Comparison of ENCODE assay signal across 23 cellular contexts in genomic region chr14:56159066-56159465, GRCh38.
"Had no signal": no experiment of that assay in that cellular context is flagged by ENCODE, and none has a peak within 500 bp of the region (broad histone marks: within the 10 kb centered on the region; RNA-seq: fewer than 3 reads in every experiment).

No MANE protein-coding gene starts in this region.

- H3K36me3 ChIP-seq: adrenal gland, breast epithelium, esophagus muscularis mucosa, heart left ventricle, ovary, prostate gland, right atrium auricular region, thyroid gland, upper lobe of right lung had no signal

- DNase-seq: activated B cell treated with CpG ODN at 0.5 μM for 24 hours; activated CD4-positive, alpha-beta T cell treated with anti-CD3 and anti-CD28 coated beads for 4 hours; activated CD8-positive, alpha-beta memory T cell treated with anti-CD3 and anti-CD28 coated beads, Interleukin-2, amount 10 ng/mL, durations not matched to agents 7 days and 5 days; activated CD8-positive, alpha-beta T cell treated with anti-CD3 and anti-CD28 coated beads for 36 hours; activated T-cell treated with anti-CD3 and anti-CD28 coated beads for 4 hours; adrenal gland; heart left ventricle; left ventricle myocardium superior; midbrain; ovary; stimulated activated CD4-positive, alpha-beta T cell treated with anti-CD3 and anti-CD28 coated beads, Interleukin-4, amount 100 ng/mL, for 24 hours; substantia nigra; T-helper 17 cell; thyroid gland; upper lobe of right lung had no signal

- H3K4me3 Mint-ChIP-seq: activated B cell treated with CpG ODN at 0.5 μM for 24 hours; activated CD8-positive, alpha-beta memory T cell treated with anti-CD3 and anti-CD28 coated beads, Interleukin-2, amount 10 ng/mL, durations not matched to agents 7 days and 5 days; activated CD8-positive, alpha-beta T cell treated with anti-CD3 and anti-CD28 coated beads for 36 hours; natural killer cell treated with Interleukin-12 subunit alpha and Interleukin-12 subunit beta and Interleukin-15 and Interleukin-18, amount 100 ng/mL, for 72 hours; stimulated activated naive CD8-positive, alpha-beta T cell treated with anti-CD3 and anti-CD28 coated beads, Interleukin-15, Interleukin-2, amounts not matched to agents 100 ng/mL and 50 ng/mL, for 24 hours; T-helper 17 cell had no signal

- H3K27me3 Mint-ChIP-seq: activated B cell treated with CpG ODN at 0.5 μM for 24 hours; activated CD8-positive, alpha-beta memory T cell treated with anti-CD3 and anti-CD28 coated beads, Interleukin-2, amount 10 ng/mL, durations not matched to agents 7 days and 5 days; activated CD8-positive, alpha-beta T cell treated with anti-CD3 and anti-CD28 coated beads for 36 hours; natural killer cell treated with Interleukin-12 subunit alpha and Interleukin-12 subunit beta and Interleukin-15 and Interleukin-18, amount 100 ng/mL, for 72 hours; stimulated activated naive CD8-positive, alpha-beta T cell treated with anti-CD3 and anti-CD28 coated beads, Interleukin-15, Interleukin-2, amounts not matched to agents 100 ng/mL and 50 ng/mL, for 24 hours; T-helper 17 cell had no signal

- H3K4me1 Mint-ChIP-seq: activated B cell treated with CpG ODN at 0.5 μM for 24 hours had no signal

- H3K4me3 ChIP-seq: adrenal gland, breast epithelium, coronary artery, esophagus muscularis mucosa, heart left ventricle, ovary, prostate gland, right atrium auricular region, thyroid gland, upper lobe of right lung had no signal

- H3K27ac Mint-ChIP-seq: activated B cell treated with CpG ODN at 0.5 μM for 24 hours; activated CD8-positive, alpha-beta memory T cell treated with anti-CD3 and anti-CD28 coated beads, Interleukin-2, amount 10 ng/mL, durations not matched to agents 7 days and 5 days; activated CD8-positive, alpha-beta T cell treated with anti-CD3 and anti-CD28 coated beads for 36 hours; activated naive CD4-positive, alpha-beta T cell treated with anti-CD3 and anti-CD28 coated beads, Interleukin-2, amount 50 U/mL, for 72 hours; stimulated activated naive CD8-positive, alpha-beta T cell treated with anti-CD3 and anti-CD28 coated beads, Interleukin-15, Interleukin-2, amounts not matched to agents 100 ng/mL and 50 ng/mL, for 24 hours; T-helper 17 cell had no signal

- H3K4me1 ChIP-seq: adrenal gland, breast epithelium, prostate gland, thyroid gland, upper lobe of right lung had no signal

- H3K27me3 ChIP-seq: adrenal gland, breast epithelium, esophagus muscularis mucosa, heart left ventricle, ovary, right atrium auricular region, thyroid gland, upper lobe of right lung had no signal

- H3K27ac ChIP-seq: adrenal gland, breast epithelium, coronary artery, esophagus muscularis mucosa, heart left ventricle, prostate gland, right atrium auricular region, thyroid gland, upper lobe of right lung had no signal

- H3K9me3 ChIP-seq: adrenal gland, ovary, prostate gland, thyroid gland, upper lobe of right lung had no signal

- H3K9me3 Mint-ChIP-seq: natural killer cell treated with Interleukin-12 subunit alpha and Interleukin-12 subunit beta and Interleukin-15 and Interleukin-18, amount 100 ng/mL, for 72 hours had no signal
